Comparison of ENCODE assay signal across 9 cellular contexts in genomic region chr3:124260206-124260915, GRCh38.
DNase-seq lines count a peak whose midpoint lies in the region; ATAC-seq and TF ChIP-seq lines count a peak whose summit lies in the region.
"Had no signal": no experiment of that assay in that cellular context is flagged by ENCODE, and none has a peak within 500 bp of the region (broad histone marks: within the 10 kb centered on the region; RNA-seq: fewer than 3 reads in every experiment).

No MANE protein-coding gene starts in this region.

- peak overlapping the region in 2 of 3 experiments; percentile 14 to 26 for H3K27ac Mint-ChIP-seq in nephron

- no peaks in the 10 kb centered on the region for H3K9me3 Mint-ChIP-seq in nephron

- no peak for TF ChIP-seq CTCF in AG09319 (IDR thresholded peaks at IDR 0.05; ENCODE audit: low read depth, low read length)
- no peak for TF ChIP-seq CTCF in nephron (IDR thresholded peaks at IDR 0.05; ENCODE audit: unreplicated experiment in 3 of 3)

- peaks cover 5% of the 10 kb centered on the region for H3K36me3 Mint-ChIP-seq in nephron (ENCODE audit: low read depth)

- H3K4me3 Mint-ChIP-seq in nephron = no peak overlapping the region

- peaks cover 51% of the 10 kb centered on the region for H3K4me1 Mint-ChIP-seq in nephron

- H3K27me3 Mint-ChIP-seq in nephron (ENCODE audit: low read depth) = no peaks in the 10 kb centered on the region

- DNase-seq in AG09319 (ENCODE audit: extremely low read depth, low read depth) (peak; percentile 48), MV-4-11 (lab: John Stamatoyannopoulos, UW) (peak; percentile 65), NCI-H2196 treated with DMSO at 0.1 percent for 48 hours (lab: John Stamatoyannopoulos, UW; ENCODE audit: unreplicated experiment) (no peak), DMS114 treated with DMSO at 0.1 percent for 48 hours (lab: John Stamatoyannopoulos, UW; ENCODE audit: unreplicated experiment) (no peak)
- no peak for DNase-seq in activated effector memory CD4-positive, alpha-beta T cell treated with Interleukin-2 at 50 U/mL for 16 hours
- DNase-seq: NCI-H1436 had no signal

- ATAC-seq in esophagus mucosa (peak; percentile 55), GM18873 (IDR thresholded peaks at IDR 0.05; ENCODE audit: low FRiP score, unreplicated experiment) (no peak)

Comparison
In these comparisons a context has a peak if more than half of its experiments do, and no peak if none do; other contexts are left out.
1. DNase-seq: peak in AG09319 (single experiment) and MV-4-11 (single experiment); none in activated effector memory CD4-positive, alpha-beta T cell treated with Interleukin-2 at 50 U/mL for 16 hours (single experiment), NCI-H2196 treated with DMSO at 0.1 percent for 48 hours (single experiment) and DMS114 treated with DMSO at 0.1 percent for 48 hours (single experiment).